Comparison of ENCODE assay signal across 2 cellular contexts in the genomic region with DNA sequence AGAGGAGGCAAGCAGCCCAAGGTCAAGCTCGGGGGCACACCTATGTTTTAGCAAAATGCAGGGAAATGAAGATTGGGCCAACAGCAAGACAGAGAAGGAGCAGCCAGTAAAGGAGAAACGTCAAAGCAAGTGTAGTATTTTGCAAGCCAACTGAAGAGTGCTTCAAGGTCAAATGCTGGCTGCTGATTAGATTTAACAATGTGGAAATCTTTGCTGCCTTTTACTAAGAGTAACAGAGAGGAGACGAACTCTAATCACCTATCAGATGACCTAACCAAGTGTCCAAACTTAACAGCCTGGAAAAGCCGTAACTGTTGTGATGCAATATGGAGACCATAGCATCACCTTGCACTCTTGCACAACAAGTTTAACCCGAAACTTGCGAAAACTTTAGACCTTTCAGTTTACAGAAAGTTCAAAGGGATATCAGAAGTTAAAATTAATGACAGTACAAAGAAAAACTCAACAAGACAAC.
TF ChIP-seq lines count a peak whose summit lies in the region.

No MANE protein-coding gene starts in this region.

TF ChIP-seq in WTC11, 78 proteins besides CTCF, POLR2A, EP300 and RAD21:
- TF ChIP-seq, protein P1, sequence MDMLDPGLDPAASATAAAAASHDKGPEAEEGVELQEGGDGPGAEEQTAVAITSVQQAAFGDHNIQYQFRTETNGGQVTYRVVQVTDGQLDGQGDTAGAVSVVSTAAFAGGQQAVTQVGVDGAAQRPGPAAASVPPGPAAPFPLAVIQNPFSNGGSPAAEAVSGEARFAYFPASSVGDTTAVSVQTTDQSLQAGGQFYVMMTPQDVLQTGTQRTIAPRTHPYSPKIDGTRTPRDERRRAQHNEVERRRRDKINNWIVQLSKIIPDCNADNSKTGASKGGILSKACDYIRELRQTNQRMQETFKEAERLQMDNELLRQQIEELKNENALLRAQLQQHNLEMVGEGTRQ (CRISPR knock-in tag; IDR thresholded peaks at IDR 0.05): no peak
- TF ChIP-seq GABPB1 (CRISPR knock-in tag; IDR thresholded peaks at IDR 0.05): peak; percentile 98

TF ChIP-seq in HepG2, 621 proteins besides CTCF, POLR2A, EP300 and RAD21 (continued from another document and continues in another):
- TF ChIP-seq, protein P2, sequence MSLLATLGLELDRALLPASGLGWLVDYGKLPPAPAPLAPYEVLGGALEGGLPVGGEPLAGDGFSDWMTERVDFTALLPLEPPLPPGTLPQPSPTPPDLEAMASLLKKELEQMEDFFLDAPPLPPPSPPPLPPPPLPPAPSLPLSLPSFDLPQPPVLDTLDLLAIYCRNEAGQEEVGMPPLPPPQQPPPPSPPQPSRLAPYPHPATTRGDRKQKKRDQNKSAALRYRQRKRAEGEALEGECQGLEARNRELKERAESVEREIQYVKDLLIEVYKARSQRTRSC (CRISPR knock-in tag; IDR thresholded peaks at IDR 0.05; ENCODE audit: low read depth): no peak
- TF ChIP-seq MTA3 (CRISPR knock-in tag; IDR thresholded peaks at IDR 0.05) (no peak), ZNF749 (CRISPR knock-in tag; IDR thresholded peaks at IDR 0.05; ENCODE audit: borderline replicate concordance) (peak; percentile 85; the same call in 1 of the 2 replicates), ZNF501 (CRISPR knock-in tag; IDR thresholded peaks at IDR 0.05) (no peak), MBNL3 (CRISPR knock-in tag; conservative IDR thresholded peaks at IDR 0.05) (no peak), NR3C1 (CRISPR knock-in tag; IDR thresholded peaks at IDR 0.05) (no peak), TBP (CRISPR knock-in tag; IDR thresholded peaks at IDR 0.05) (no peak), ZKSCAN1 (IDR thresholded peaks at IDR 0.05; ENCODE audit: low read length) (no peak), ZNF678 (CRISPR knock-in tag; IDR thresholded peaks at IDR 0.05) (no peak), SETDB1 (CRISPR knock-in tag; IDR thresholded peaks at IDR 0.05; ENCODE audit: borderline replicate concordance) (no peak), MXD4 (CRISPR knock-in tag; IDR thresholded peaks at IDR 0.05) (no peak), ZNF567 (CRISPR knock-in tag; IDR thresholded peaks at IDR 0.05; ENCODE audit: borderline replicate concordance) (0 out of 2 replicates have a peak, but pooled peaks have one; percentile 39), ZNF781 (CRISPR knock-in tag; IDR thresholded peaks at IDR 0.05; ENCODE audit: borderline replicate concordance, not compliant biosample characterization) (no peak), KDM5A (IDR thresholded peaks at IDR 0.05; ENCODE audit: borderline replicate concordance, low read length) (no peak), ZBTB7A (CRISPR knock-in tag; IDR thresholded peaks at IDR 0.05) (peak; percentile 51; the same call in 1 of the 2 replicates), LCORL (IDR thresholded peaks at IDR 0.05) (peak; percentile 91), LCORL (CRISPR knock-in tag; IDR thresholded peaks at IDR 0.05) (peak; percentile 98), ZFYVE20 (CRISPR knock-in tag; IDR thresholded peaks at IDR 0.05; ENCODE audit: borderline replicate concordance, low read depth) (no peak), GPN1 (CRISPR knock-in tag; IDR thresholded peaks at IDR 0.05; ENCODE audit: borderline replicate concordance) (no peak), HNRNPH1 (optimal IDR thresholded peaks at IDR 0.05; ENCODE audit: low read depth, low read length) (no peak), CBX5 (CRISPR knock-in tag; IDR thresholded peaks at IDR 0.05; ENCODE audit: borderline replicate concordance) (peak; percentile 88; the same call in 1 of the 2 replicates), ZKSCAN5 (CRISPR knock-in tag; IDR thresholded peaks at IDR 0.05) (no peak), GATAD2A (CRISPR knock-in tag; IDR thresholded peaks at IDR 0.05) (peak; percentile 100), BCL6 (CRISPR knock-in tag; IDR thresholded peaks at IDR 0.05) (peak; percentile 98), ZNF350 (CRISPR knock-in tag; IDR thresholded peaks at IDR 0.05; ENCODE audit: borderline replicate concordance, low read depth) (no peak; the same call in 1 of the 2 replicates), PHF20 (CRISPR knock-in tag; IDR thresholded peaks at IDR 0.05) (no peak), ZFP41 (CRISPR knock-in tag; IDR thresholded peaks at IDR 0.05; ENCODE audit: borderline replicate concordance) (no peak), ZNF333 (CRISPR knock-in tag; IDR thresholded peaks at IDR 0.05; ENCODE audit: borderline replicate concordance) (no peak), ZNF207 (IDR thresholded peaks at IDR 0.05; ENCODE audit: borderline replicate concordance) (no peak), ZNF430 (CRISPR knock-in tag; IDR thresholded peaks at IDR 0.05) (peak; percentile 85; the same call in 1 of the 2 replicates), ZNF496 (CRISPR knock-in tag; IDR thresholded peaks at IDR 0.05; ENCODE audit: insufficient replicate concordance) (no peak), SP2 (CRISPR knock-in tag; IDR thresholded peaks at IDR 0.05) (no peak), TAF1 (CRISPR knock-in tag; IDR thresholded peaks at IDR 0.05) (no peak), ISX (CRISPR knock-in tag; conservative IDR thresholded peaks at IDR 0.05) (no peak), NFKB2 (CRISPR knock-in tag; IDR thresholded peaks at IDR 0.05; ENCODE audit: borderline replicate concordance) (no peak), RARA (CRISPR knock-in tag; IDR thresholded peaks at IDR 0.05) (peak; percentile 99), DR1 (CRISPR knock-in tag; IDR thresholded peaks at IDR 0.05) (no peak), GATA4 (IDR thresholded peaks at IDR 0.05; ENCODE audit: borderline replicate concordance, low read depth) (peak; percentile 97)
- TF ChIP-seq, protein P3, sequence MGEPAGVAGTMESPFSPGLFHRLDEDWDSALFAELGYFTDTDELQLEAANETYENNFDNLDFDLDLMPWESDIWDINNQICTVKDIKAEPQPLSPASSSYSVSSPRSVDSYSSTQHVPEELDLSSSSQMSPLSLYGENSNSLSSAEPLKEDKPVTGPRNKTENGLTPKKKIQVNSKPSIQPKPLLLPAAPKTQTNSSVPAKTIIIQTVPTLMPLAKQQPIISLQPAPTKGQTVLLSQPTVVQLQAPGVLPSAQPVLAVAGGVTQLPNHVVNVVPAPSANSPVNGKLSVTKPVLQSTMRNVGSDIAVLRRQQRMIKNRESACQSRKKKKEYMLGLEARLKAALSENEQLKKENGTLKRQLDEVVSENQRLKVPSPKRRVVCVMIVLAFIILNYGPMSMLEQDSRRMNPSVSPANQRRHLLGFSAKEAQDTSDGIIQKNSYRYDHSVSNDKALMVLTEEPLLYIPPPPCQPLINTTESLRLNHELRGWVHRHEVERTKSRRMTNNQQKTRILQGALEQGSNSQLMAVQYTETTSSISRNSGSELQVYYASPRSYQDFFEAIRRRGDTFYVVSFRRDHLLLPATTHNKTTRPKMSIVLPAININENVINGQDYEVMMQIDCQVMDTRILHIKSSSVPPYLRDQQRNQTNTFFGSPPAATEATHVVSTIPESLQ (CRISPR knock-in tag; conservative IDR thresholded peaks at IDR 0.05): no peak
- TF ChIP-seq, protein P4, sequence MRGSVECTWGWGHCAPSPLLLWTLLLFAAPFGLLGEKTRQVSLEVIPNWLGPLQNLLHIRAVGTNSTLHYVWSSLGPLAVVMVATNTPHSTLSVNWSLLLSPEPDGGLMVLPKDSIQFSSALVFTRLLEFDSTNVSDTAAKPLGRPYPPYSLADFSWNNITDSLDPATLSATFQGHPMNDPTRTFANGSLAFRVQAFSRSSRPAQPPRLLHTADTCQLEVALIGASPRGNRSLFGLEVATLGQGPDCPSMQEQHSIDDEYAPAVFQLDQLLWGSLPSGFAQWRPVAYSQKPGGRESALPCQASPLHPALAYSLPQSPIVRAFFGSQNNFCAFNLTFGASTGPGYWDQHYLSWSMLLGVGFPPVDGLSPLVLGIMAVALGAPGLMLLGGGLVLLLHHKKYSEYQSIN (CRISPR knock-in tag; IDR thresholded peaks at IDR 0.05; ENCODE audit: borderline replicate concordance): no peak
- TF ChIP-seq, protein P5, sequence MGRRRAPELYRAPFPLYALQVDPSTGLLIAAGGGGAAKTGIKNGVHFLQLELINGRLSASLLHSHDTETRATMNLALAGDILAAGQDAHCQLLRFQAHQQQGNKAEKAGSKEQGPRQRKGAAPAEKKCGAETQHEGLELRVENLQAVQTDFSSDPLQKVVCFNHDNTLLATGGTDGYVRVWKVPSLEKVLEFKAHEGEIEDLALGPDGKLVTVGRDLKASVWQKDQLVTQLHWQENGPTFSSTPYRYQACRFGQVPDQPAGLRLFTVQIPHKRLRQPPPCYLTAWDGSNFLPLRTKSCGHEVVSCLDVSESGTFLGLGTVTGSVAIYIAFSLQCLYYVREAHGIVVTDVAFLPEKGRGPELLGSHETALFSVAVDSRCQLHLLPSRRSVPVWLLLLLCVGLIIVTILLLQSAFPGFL (CRISPR knock-in tag; IDR thresholded peaks at IDR 0.05): no peak
- TF ChIP-seq, protein P6, sequence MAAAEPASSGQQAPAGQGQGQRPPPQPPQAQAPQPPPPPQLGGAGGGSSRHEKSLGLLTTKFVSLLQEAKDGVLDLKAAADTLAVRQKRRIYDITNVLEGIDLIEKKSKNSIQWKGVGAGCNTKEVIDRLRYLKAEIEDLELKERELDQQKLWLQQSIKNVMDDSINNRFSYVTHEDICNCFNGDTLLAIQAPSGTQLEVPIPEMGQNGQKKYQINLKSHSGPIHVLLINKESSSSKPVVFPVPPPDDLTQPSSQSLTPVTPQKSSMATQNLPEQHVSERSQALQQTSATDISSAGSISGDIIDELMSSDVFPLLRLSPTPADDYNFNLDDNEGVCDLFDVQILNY (CRISPR knock-in tag; conservative IDR thresholded peaks at IDR 0.05): no peak
- TF ChIP-seq, protein P7, sequence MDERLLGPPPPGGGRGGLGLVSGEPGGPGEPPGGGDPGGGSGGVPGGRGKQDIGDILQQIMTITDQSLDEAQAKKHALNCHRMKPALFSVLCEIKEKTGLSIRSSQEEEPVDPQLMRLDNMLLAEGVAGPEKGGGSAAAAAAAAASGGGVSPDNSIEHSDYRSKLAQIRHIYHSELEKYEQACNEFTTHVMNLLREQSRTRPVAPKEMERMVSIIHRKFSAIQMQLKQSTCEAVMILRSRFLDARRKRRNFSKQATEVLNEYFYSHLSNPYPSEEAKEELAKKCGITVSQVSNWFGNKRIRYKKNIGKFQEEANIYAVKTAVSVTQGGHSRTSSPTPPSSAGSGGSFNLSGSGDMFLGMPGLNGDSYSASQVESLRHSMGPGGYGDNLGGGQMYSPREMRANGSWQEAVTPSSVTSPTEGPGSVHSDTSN (CRISPR knock-in tag; IDR thresholded peaks at IDR 0.05): no peak
- TF ChIP-seq, protein P8, sequence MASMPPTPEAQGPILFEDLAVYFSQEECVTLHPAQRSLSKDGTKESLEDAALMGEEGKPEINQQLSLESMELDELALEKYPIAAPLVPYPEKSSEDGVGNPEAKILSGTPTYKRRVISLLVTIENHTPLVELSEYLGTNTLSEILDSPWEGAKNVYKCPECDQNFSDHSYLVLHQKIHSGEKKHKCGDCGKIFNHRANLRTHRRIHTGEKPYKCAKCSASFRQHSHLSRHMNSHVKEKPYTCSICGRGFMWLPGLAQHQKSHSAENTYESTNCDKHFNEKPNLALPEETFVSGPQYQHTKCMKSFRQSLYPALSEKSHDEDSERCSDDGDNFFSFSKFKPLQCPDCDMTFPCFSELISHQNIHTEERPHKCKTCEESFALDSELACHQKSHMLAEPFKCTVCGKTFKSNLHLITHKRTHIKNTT (CRISPR knock-in tag; IDR thresholded peaks at IDR 0.05): no peak
- TF ChIP-seq, protein P9, sequence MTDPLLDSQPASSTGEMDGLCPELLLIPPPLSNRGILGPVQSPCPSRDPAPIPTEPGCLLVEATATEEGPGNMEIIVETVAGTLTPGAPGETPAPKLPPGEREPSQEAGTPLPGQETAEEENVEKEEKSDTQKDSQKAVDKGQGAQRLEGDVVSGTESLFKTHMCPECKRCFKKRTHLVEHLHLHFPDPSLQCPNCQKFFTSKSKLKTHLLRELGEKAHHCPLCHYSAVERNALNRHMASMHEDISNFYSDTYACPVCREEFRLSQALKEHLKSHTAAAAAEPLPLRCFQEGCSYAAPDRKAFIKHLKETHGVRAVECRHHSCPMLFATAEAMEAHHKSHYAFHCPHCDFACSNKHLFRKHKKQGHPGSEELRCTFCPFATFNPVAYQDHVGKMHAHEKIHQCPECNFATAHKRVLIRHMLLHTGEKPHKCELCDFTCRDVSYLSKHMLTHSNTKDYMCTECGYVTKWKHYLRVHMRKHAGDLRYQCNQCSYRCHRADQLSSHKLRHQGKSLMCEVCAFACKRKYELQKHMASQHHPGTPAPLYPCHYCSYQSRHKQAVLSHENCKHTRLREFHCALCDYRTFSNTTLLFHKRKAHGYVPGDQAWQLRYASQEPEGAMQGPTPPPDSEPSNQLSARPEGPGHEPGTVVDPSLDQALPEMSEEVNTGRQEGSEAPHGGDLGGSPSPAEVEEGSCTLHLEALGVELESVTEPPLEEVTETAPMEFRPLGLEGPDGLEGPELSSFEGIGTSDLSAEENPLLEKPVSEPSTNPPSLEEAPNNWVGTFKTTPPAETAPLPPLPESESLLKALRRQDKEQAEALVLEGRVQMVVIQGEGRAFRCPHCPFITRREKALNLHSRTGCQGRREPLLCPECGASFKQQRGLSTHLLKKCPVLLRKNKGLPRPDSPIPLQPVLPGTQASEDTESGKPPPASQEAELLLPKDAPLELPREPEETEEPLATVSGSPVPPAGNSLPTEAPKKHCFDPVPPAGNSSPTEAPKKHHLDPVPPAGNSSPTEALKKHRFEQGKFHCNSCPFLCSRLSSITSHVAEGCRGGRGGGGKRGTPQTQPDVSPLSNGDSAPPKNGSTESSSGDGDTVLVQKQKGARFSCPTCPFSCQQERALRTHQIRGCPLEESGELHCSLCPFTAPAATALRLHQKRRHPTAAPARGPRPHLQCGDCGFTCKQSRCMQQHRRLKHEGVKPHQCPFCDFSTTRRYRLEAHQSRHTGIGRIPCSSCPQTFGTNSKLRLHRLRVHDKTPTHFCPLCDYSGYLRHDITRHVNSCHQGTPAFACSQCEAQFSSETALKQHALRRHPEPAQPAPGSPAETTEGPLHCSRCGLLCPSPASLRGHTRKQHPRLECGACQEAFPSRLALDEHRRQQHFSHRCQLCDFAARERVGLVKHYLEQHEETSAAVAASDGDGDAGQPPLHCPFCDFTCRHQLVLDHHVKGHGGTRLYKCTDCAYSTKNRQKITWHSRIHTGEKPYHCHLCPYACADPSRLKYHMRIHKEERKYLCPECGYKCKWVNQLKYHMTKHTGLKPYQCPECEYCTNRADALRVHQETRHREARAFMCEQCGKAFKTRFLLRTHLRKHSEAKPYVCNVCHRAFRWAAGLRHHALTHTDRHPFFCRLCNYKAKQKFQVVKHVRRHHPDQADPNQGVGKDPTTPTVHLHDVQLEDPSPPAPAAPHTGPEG (CRISPR knock-in tag; IDR thresholded peaks at IDR 0.05): 0 out of 2 replicates have a peak, but pooled peaks have one; percentile 54
- TF ChIP-seq, protein P10, sequence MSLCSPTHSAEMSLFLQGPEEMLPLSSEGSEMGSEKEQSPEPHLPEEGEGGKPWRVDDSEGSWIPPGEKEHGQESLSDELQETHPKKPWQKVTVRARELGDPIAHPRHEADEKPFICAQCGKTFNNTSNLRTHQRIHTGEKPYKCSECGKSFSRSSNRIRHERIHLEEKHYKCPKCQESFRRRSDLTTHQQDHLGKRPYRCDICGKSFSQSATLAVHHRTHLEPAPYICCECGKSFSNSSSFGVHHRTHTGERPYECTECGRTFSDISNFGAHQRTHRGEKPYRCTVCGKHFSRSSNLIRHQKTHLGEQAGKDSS (CRISPR knock-in tag; IDR thresholded peaks at IDR 0.05; ENCODE audit: borderline replicate concordance, low read depth): 0 out of 2 replicates have a peak, but pooled peaks have one; percentile 27
- TF ChIP-seq, protein P11, sequence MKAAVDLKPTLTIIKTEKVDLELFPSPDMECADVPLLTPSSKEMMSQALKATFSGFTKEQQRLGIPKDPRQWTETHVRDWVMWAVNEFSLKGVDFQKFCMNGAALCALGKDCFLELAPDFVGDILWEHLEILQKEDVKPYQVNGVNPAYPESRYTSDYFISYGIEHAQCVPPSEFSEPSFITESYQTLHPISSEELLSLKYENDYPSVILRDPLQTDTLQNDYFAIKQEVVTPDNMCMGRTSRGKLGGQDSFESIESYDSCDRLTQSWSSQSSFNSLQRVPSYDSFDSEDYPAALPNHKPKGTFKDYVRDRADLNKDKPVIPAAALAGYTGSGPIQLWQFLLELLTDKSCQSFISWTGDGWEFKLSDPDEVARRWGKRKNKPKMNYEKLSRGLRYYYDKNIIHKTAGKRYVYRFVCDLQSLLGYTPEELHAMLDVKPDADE (CRISPR knock-in tag; IDR thresholded peaks at IDR 0.05): no peak
